ENCODE assay signal across 2 cellular contexts in genomic region chr11:64877390-64878222, GRCh38.
TF ChIP-seq lines count a peak whose summit lies in the region.

No MANE protein-coding gene starts in this region.

TF ChIP-seq in HCT116, 20 proteins besides CTCF, POLR2A, EP300 and RAD21 (continued from another document):
- TF ChIP-seq EZH2phosphoT487 (IDR thresholded peaks at IDR 0.05; ENCODE audit: borderline replicate concordance) (no peak), EZH2 (IDR thresholded peaks at IDR 0.05) (no peak), ATF3 (IDR thresholded peaks at IDR 0.05) (no peak), TCF7L2 (IDR thresholded peaks at IDR 0.05; ENCODE audit: borderline replicate concordance, extremely low read depth, insufficient read depth, insufficient read length) (no peak), ZNF274 (IDR thresholded peaks at IDR 0.05; ENCODE audit: low read depth, low read length) (no peak), EGR1 (IDR thresholded peaks at IDR 0.05; ENCODE audit: low read depth) (no peak), SP1 (IDR thresholded peaks at IDR 0.05; ENCODE audit: low read depth) (no peak), REST (IDR thresholded peaks at IDR 0.05; ENCODE audit: low read depth) (no peak)

TF ChIP-seq in WTC11, 78 proteins besides CTCF, POLR2A, EP300 and RAD21 (continued from another document):
- no peak for TF ChIP-seq E2F1 (CRISPR knock-in tag; IDR thresholded peaks at IDR 0.05)
- TF ChIP-seq MYBL2 (CRISPR knock-in tag; IDR thresholded peaks at IDR 0.05) = 0 out of 2 replicates have a peak, but pooled peaks have one; percentile 18
- no peak for TF ChIP-seq OVOL2 (CRISPR knock-in tag; IDR thresholded peaks at IDR 0.05; ENCODE audit: borderline replicate concordance)
TF ChIP-seq in WTC11: peak in this region for 1.
